In genomic region chr15:46091860-46092450, GRCh38 we compare ENCODE assay signal across 8 cellular contexts.
DNase-seq lines count a peak whose midpoint lies in the region; ATAC-seq and TF ChIP-seq lines count a peak whose summit lies in the region.

No MANE protein-coding gene starts in this region.

- H3K4me1 Mint-ChIP-seq in mesothelial cell of epicardium, result peaks cover 8% of the 10 kb centered on the region

- peaks cover 8% of the 10 kb centered on the region for H3K9me3 Mint-ChIP-seq in mesothelial cell of epicardium

- TF ChIP-seq CTCF in mesothelial cell of epicardium (IDR thresholded peaks at IDR 0.05; ENCODE audit: unreplicated experiment), result peak; percentile 81

- ATAC-seq in HG02588 (IDR thresholded peaks at IDR 0.05; ENCODE audit: unreplicated experiment) (no peak), GM21825 (IDR thresholded peaks at IDR 0.05; ENCODE audit: unreplicated experiment) (no peak)

- H3K4me3 Mint-ChIP-seq in mesothelial cell of epicardium, result no peak overlapping the region

- H3K36me3 Mint-ChIP-seq in mesothelial cell of epicardium, result no peaks in the 10 kb centered on the region

- no peak overlapping the region for H3K27ac Mint-ChIP-seq in mesothelial cell of epicardium

- DNase-seq in stimulated activated CD4-positive, alpha-beta T cell treated with anti-CD3 and anti-CD28 coated beads, Interleukin-12 subunit alpha, Interleukin-12 subunit beta, amount 100 ng/mL, for 48 hours (ENCODE audit: low read depth in 2 of 3, low spot score in 1 of 3), result peak in 2 of 3 donors; percentile 2 to 3
- DNase-seq in stimulated activated CD4-positive, alpha-beta T cell treated with anti-CD3 and anti-CD28 coated beads, Interleukin-4, amount 100 ng/mL, for 4 hours, result no peak
- DNase-seq in NCI-H2081 (lab: John Stamatoyannopoulos, UW) (peak; percentile 71 to 72), astrocyte of the hippocampus (ENCODE audit: low read depth, low spot score) (peak; percentile 15), mesothelial cell of epicardium (ENCODE audit: low spot score in 2 of 2, unreplicated experiment in 2 of 2) (no peak), NCI-H2227 (lab: John Stamatoyannopoulos, UW; ENCODE audit: unreplicated experiment) (no peak)

- H3K27me3 Mint-ChIP-seq in mesothelial cell of epicardium (ENCODE audit: low read depth), result peaks cover 4% of the 10 kb centered on the region

Comparison
In these comparisons a context has a peak if more than half of its experiments do, and no peak if none do; other contexts are left out.
1. DNase-seq: peak in stimulated activated CD4-positive, alpha-beta T cell treated with anti-CD3 and anti-CD28 coated beads, Interleukin-12 subunit alpha, Interleukin-12 subunit beta, amount 100 ng/mL, for 48 hours (2 of 3), NCI-H2081 (2 of 2) and astrocyte of the hippocampus (single experiment); none in stimulated activated CD4-positive, alpha-beta T cell treated with anti-CD3 and anti-CD28 coated beads, Interleukin-4, amount 100 ng/mL, for 4 hours (0 of 2), mesothelial cell of epicardium (0 of 2) and NCI-H2227 (single experiment).